9 cellular contexts compared by ENCODE assay signal in the genomic region with DNA sequence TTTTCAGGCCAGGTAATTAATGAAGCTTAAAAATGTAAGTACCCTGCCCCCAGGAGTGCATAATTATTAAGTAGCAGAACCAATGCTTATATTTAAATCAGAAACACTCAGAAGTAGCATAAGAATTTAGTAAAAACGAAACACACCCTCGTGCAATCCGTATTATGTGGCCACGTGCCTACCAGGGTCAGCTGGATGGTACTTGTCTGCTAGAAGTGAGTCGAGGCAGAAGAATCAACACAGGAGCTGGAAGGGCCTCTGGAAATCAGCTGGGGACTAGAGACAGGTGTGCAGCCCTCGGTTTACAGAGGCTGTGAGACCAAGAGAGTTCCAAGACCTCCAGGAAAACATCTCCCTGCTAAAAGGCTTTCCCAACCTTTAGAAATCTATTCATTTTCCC. TPM values are rescaled to one million over a fixed set of nuclear protein-coding genes. Genes with fewer than 3 reads are reported as not detected.
DNase-seq lines count a peak whose midpoint lies in the region; ATAC-seq and TF ChIP-seq lines count a peak whose summit lies in the region.
"Had no signal": no experiment of that assay in that cellular context is flagged by ENCODE, and none has a peak within 500 bp of the region (broad histone marks: within the 10 kb centered on the region; RNA-seq: fewer than 3 reads in every experiment).

No MANE protein-coding gene starts in this region.

- no peak for TF ChIP-seq CTCF in left lung (IDR thresholded peaks at IDR 0.05)
- TF ChIP-seq CTCF in suprapubic skin (IDR thresholded peaks at IDR 0.05): no peak

- peak overlapping the region; percentile 22 to 67 for H3K27ac ChIP-seq in left lung
- H3K27ac ChIP-seq in suprapubic skin: no peak overlapping the region

- peak overlapping the region; percentile 75 for H3K9ac ChIP-seq in adipocyte (ENCODE audit: low read length)

- ATAC-seq in left lung: peak; percentile 77

- WGBS in suprapubic skin: 15% methylated on average over 6 of the region's 6 CpGs

- H3K27me3 ChIP-seq in adipocyte (replicated peaks; ENCODE audit: control insufficient read depth, insufficient read depth, low read length) (peaks cover 43% of the 10 kb centered on the region), left lung (peaks cover 0 to 27% of the 10 kb centered on the region in 2 donors), suprapubic skin (peaks cover 22% of the 10 kb centered on the region), MG63 (peaks cover 37% of the 10 kb centered on the region)

- DNase-seq in NCI-H2029 (lab: John Stamatoyannopoulos, UW) (peak; percentile 21), NCI-H2029 treated with DMSO at 0.1 percent for 48 hours (lab: John Stamatoyannopoulos, UW) (no peak), adipocyte (ENCODE audit: low read depth) (no peak), left lung (peak in 1 of 2 donors; percentile 48), suprapubic skin (ENCODE audit: low spot score in 2 of 2) (no peak), ACHN (no peak), MG63 (no peak), GM19238 (ENCODE audit: insufficient read length, low spot score) (no peak)

- in situ Hi-C loops in ACHN (cut with HindIII; ENCODE audit: low pct_ligation_motif_present, low pct_unique_long_range_greater_than_20kb, low sequenced_read_pairs): no loop called here

- H3K4me3 ChIP-seq in adipocyte (ENCODE audit: low read length) (peak overlapping the region; percentile 83), left lung (peak overlapping the region; percentile 51), suprapubic skin (peak overlapping the region; percentile 76), MG63 (no peak overlapping the region)

- peaks cover 9% of the 10 kb centered on the region for H3K4me1 ChIP-seq in adipocyte (ENCODE audit: control insufficient read depth, insufficient read depth, low read length)
- peaks cover 0 to 21% of the 10 kb centered on the region in 2 donors for H3K4me1 ChIP-seq in left lung
- peaks cover 16% of the 10 kb centered on the region for H3K4me1 ChIP-seq in suprapubic skin

- intact Hi-C loops in left lung (cut with DNase I): no loop called here

- H3K9me3 ChIP-seq in adipocyte (ENCODE audit: control insufficient read depth, low read length): no peaks in the 10 kb centered on the region
- H3K9me3 ChIP-seq in left lung: no peaks in the 10 kb centered on the region
- H3K9me3 ChIP-seq in suprapubic skin: no peaks in the 10 kb centered on the region
- no peaks in the 10 kb centered on the region for H3K9me3 ChIP-seq in MG63

- H3K36me3 ChIP-seq in adipocyte (ENCODE audit: control insufficient read depth, insufficient read depth, low read length, severe bottlenecking): no peaks in the 10 kb centered on the region
- H3K36me3 ChIP-seq in left lung: no peaks in the 10 kb centered on the region
- no peaks in the 10 kb centered on the region for H3K36me3 ChIP-seq in suprapubic skin
- H3K36me3 ChIP-seq in MG63: no peaks in the 10 kb centered on the region

- no peak for TF ChIP-seq EP300 in suprapubic skin (IDR thresholded peaks at IDR 0.05)

- TF ChIP-seq POLR2A in suprapubic skin (IDR thresholded peaks at IDR 0.05): no peak

RNA-seq across cellular contexts. Expression of gene FAM47E, which starts 0.6 kb away (rescaled TPM):
- total RNA-seq in left lung (1 to 10 TPM; 3.2 TPM), suprapubic skin (1 to 10 TPM in 2 of 4 donors, under 1 TPM in 2; 0.30 to 5.3 (median 0.98) TPM)
- 0.16 TPM in 1 of 2 replicates, not detected in the other for total RNA-seq in MG63 (2014; rRNA removed; shearing (Covaris generic); ENCODE audit: low replicate concordance)
- total RNA-seq: HT1080 had no signal

RNA-seq across cellular contexts. Expression of gene SCARB2, which starts 37.3 kb away (rescaled TPM):
- total RNA-seq in left lung (100 to 1,000 TPM; 219 to 223 TPM), suprapubic skin (100 to 1,000 TPM in 2 of 4 donors, 10 to 100 TPM in 2; 87.6 to 107 (median 95.8) TPM)
- total RNA-seq in MG63 (2014; rRNA removed; shearing (Covaris generic); ENCODE audit: low replicate concordance): 37.9 and 44.7 TPM in 2 replicates

RNA-seq across cellular contexts. Expression of gene STBD1, which starts 55.6 kb away (rescaled TPM):
- total RNA-seq in left lung (1 to 10 TPM; 8.8 to 9.0 TPM), suprapubic skin (under 1 TPM; 0.47 to 0.76 (median 0.55) TPM)
- total RNA-seq in MG63 (2014; rRNA removed; shearing (Covaris generic); ENCODE audit: low replicate concordance): 0.13 TPM in 1 of 2 replicates, not detected in the other
